ENCODE assay signal across 22 cellular contexts in the genomic region with DNA sequence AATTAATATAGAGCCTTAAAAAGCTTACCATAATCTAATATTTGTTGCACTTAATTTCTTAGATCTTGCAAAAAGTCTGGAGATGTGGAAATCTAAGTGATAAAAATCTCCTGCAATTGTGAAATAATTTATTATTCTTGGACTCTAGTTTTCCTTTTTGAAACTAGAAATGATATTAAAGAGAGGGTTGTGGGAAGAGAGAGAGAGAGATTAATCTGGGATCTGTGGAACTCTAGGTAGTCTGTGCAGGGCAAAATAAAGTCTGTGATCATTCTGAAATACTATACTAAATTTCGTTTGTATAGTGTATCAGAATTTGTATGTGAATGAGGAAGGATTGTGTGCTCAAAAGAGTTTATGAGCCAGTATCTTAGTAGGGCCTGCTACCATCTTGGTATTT.
A peak's percentile ranks its signal among the peaks of the same experiment; 100 is the strongest.
DNase-seq lines count a peak whose midpoint lies in the region; ATAC-seq lines count a peak whose summit lies in the region.
"Had no signal": no experiment of that assay in that cellular context is flagged by ENCODE, and none has a peak within 500 bp of the region (broad histone marks: within the 10 kb centered on the region; RNA-seq: fewer than 3 reads in every experiment).

No MANE protein-coding gene starts in this region.

- WGBS in right cardiac atrium: 53% methylated on average over 1 of the region's 1 CpG

- DNase-seq in Right ventricle myocardium inferior (ENCODE audit: missing footprints) (no peak), right cardiac atrium (no peak), left ventricle myocardium superior (no peak), cardiac septum (ENCODE audit: low spot score) (no peak), glomerular visceral epithelial cell (ENCODE audit: extremely low spot score) (no peak)
- DNase-seq: 8988T; ACHN; BE2C; C1 segment of cervical spinal cord; CD4-positive, alpha-beta memory T cell; CD4-positive, CD25-positive, alpha-beta regulatory T cell; CD8-positive, alpha-beta memory T cell; COR-L47; DMS 273 treated with DMSO at 0.1 percent for 48 hours; DMS153; DMS53; DMS79; DND-41; EL; GDM1 had no signal

- H3K27ac ChIP-seq in right cardiac atrium (ENCODE audit: low read length): no peak overlapping the region
- H3K27ac ChIP-seq: BLaER1 had no signal

- intact Hi-C loops in Right ventricle myocardium inferior (cut with DNase I): no loop called here
- intact Hi-C loops in right cardiac atrium (cut with DNase I): no loop called here
- intact Hi-C loops in left ventricle myocardium superior (cut with micrococcal nuclease): no loop called here
- intact Hi-C loops in cardiac septum (cut with DNase I): no loop called here

- no peak overlapping the region for H3K4me3 ChIP-seq in right cardiac atrium (ENCODE audit: low read length)
- H3K4me3 ChIP-seq: BLaER1, GM12878 had no signal

- H3K4me1 ChIP-seq in right cardiac atrium (ENCODE audit: control insufficient read depth, insufficient read depth, low read length): no peaks in the 10 kb centered on the region
- H3K4me1 ChIP-seq: BE2C had no signal

- H3K27me3 ChIP-seq in right cardiac atrium (ENCODE audit: control insufficient read depth, insufficient read depth): no peaks in the 10 kb centered on the region
- H3K27me3 ChIP-seq: BE2C, BLaER1 had no signal

- no peaks in the 10 kb centered on the region for H3K9me3 ChIP-seq in right cardiac atrium (ENCODE audit: control insufficient read depth, low read length)
- H3K9me3 ChIP-seq: BE2C, BLaER1 had no signal

- peak; percentile 42 for ATAC-seq in Right ventricle myocardium inferior
- ATAC-seq in right cardiac atrium: no peak
- peak; percentile 52 for ATAC-seq in left ventricle myocardium superior

Comparison
In these comparisons a context has a peak if more than half of its experiments do, and no peak if none do; other contexts are left out.
1. ATAC-seq: peak in Right ventricle myocardium inferior (single experiment) and left ventricle myocardium superior (single experiment); none in right cardiac atrium (0 of 2).